26 cellular contexts compared by ENCODE assay signal in genomic region chr2:27925640-27926472, GRCh38. TPM values are rescaled to one million over a fixed set of nuclear protein-coding genes. Genes with fewer than 3 reads are reported as not detected.
A peak's percentile ranks its signal among the peaks of the same experiment; 100 is the strongest.
DNase-seq lines count a peak whose midpoint lies in the region; ATAC-seq and TF ChIP-seq lines count a peak whose summit lies in the region.
"Had no signal": no experiment of that assay in that cellular context is flagged by ENCODE, and none has a peak within 500 bp of the region (broad histone marks: within the 10 kb centered on the region; RNA-seq: fewer than 3 reads in every experiment).

No MANE protein-coding gene starts in this region.

- intact Hi-C loops in mammary epithelial cell (cut with micrococcal nuclease), result no loop called here

- no peaks in the 10 kb centered on the region for H4K20me1 ChIP-seq in mammary epithelial cell (ENCODE audit: insufficient read depth, low read length)
- H4K20me1 ChIP-seq in hepatocyte (ENCODE audit: insufficient read depth, poor library complexity, severe bottlenecking), result no peaks in the 10 kb centered on the region

- H3K9me3 Mint-ChIP-seq in activated T-cell treated with anti-CD3 and anti-CD28 coated beads, Interleukin-2, amount 50 U/mL, for 24 hours, result no peaks in the 10 kb centered on the region
- H3K9me3 Mint-ChIP-seq in activated T-cell treated with anti-CD3 and anti-CD28 coated beads, Interleukin-2, amount 50 U/mL, for 72 hours, result peaks cover 0 to 2% of the 10 kb centered on the region in 2 donors
- H3K9me3 Mint-ChIP-seq in activated T-helper 17 cell treated with anti-CD3 and anti-CD28 coated beads, Interleukin-2, amount 50 U/mL, for 72 hours, result no peaks in the 10 kb centered on the region
- H3K9me3 Mint-ChIP-seq in immature natural killer cell (no peaks in the 10 kb centered on the region), progenitor cell of endocrine pancreas (ENCODE audit: low read depth) (no peaks in the 10 kb centered on the region)
- H3K9me3 Mint-ChIP-seq: brain; stimulated activated naive CD8-positive, alpha-beta T cell treated with anti-CD3 and anti-CD28 coated beads, Interleukin-15, amount 100 ng/mL, for 72 hours had no signal

- dilution Hi-C loops in mammary epithelial cell (cut with HindIII; ENCODE audit: low sequenced_read_pairs), result no loop called here

- no peak for TF ChIP-seq CTCF in progenitor cell of endocrine pancreas (IDR thresholded peaks at IDR 0.05; ENCODE audit: unreplicated experiment)
- TF ChIP-seq CTCF in mammary epithelial cell (conservative IDR thresholded peaks at IDR 0.05 in 1 of 2, IDR thresholded peaks at IDR 0.05 in 1 of 2; ENCODE audit: extremely low read depth in 1 of 2, insufficient read depth in 1 of 2, low read depth in 1 of 2, low read length in 2 of 2), result no peak
- TF ChIP-seq CTCF in hepatocyte (IDR thresholded peaks at IDR 0.05; ENCODE audit: poor library complexity), result no peak

- peaks cover 19% of the 10 kb centered on the region for H3K4me1 Mint-ChIP-seq in activated T-cell treated with anti-CD3 and anti-CD28 coated beads, Interleukin-2, amount 50 U/mL, for 24 hours (ENCODE audit: low read depth)
- peaks cover 12% of the 10 kb centered on the region for H3K4me1 Mint-ChIP-seq in activated T-cell treated with anti-CD3 and anti-CD28 coated beads, Interleukin-2, amount 50 U/mL, for 72 hours (ENCODE audit: low read depth)
- H3K4me1 Mint-ChIP-seq in activated T-helper 17 cell treated with anti-CD3 and anti-CD28 coated beads, Interleukin-2, amount 50 U/mL, for 72 hours, result no peaks in the 10 kb centered on the region
- peaks cover 13 to 25% of the 10 kb centered on the region in 2 donors for H3K4me1 Mint-ChIP-seq in immature natural killer cell
- peaks cover 9% of the 10 kb centered on the region for H3K4me1 Mint-ChIP-seq in progenitor cell of endocrine pancreas (ENCODE audit: low read depth)
- H3K4me1 Mint-ChIP-seq: brain had no signal

- H3K4me2 ChIP-seq in mammary epithelial cell (ENCODE audit: insufficient read depth, low read depth, low read length) (no peak overlapping the region), hepatocyte (no peak overlapping the region)

- H3K4me3 ChIP-seq in mammary epithelial cell (replicated peaks in 1 of 3; ENCODE audit: insufficient read depth in 1 of 3, low read depth in 2 of 3, low read length in 3 of 3) (no peak overlapping the region), hepatocyte (no peak overlapping the region)
- H3K4me3 ChIP-seq: heart right ventricle, lung, Peyer's patch, prostate gland, thoracic aorta had no signal

- H3K27ac ChIP-seq in mammary epithelial cell (ENCODE audit: insufficient read depth, low read depth, low read length) (no peak overlapping the region), hepatocyte (no peak overlapping the region)
- H3K27ac ChIP-seq: heart right ventricle, neutrophil, Peyer's patch, prostate gland, thoracic aorta had no signal

- H3K9me3 ChIP-seq in mammary epithelial cell (replicated peaks; ENCODE audit: insufficient read depth, low read length), result no peaks in the 10 kb centered on the region
- H3K9me3 ChIP-seq in hepatocyte (ENCODE audit: low read depth), result no peaks in the 10 kb centered on the region
- H3K9me3 ChIP-seq: heart right ventricle, neutrophil, Peyer's patch, prostate gland, thoracic aorta had no signal

- WGBS in mammary epithelial cell (ENCODE audit: low coverage, missing lambda C conversion rate), result 100% methylated on average over 4 of the region's 4 CpGs
- 91% methylated on average over 4 of the region's 4 CpGs for WGBS in hepatocyte (ENCODE audit: low lambda C conversion rate, missing lambda C conversion rate)

- H3K4me1 ChIP-seq in mammary epithelial cell (ENCODE audit: insufficient read depth, low read length), result no peaks in the 10 kb centered on the region
- H3K4me1 ChIP-seq in hepatocyte (ENCODE audit: insufficient read depth), result peaks cover 12% of the 10 kb centered on the region
- H3K4me1 ChIP-seq: prostate gland had no signal

- peak overlapping the region; percentile 1 for H3K27ac Mint-ChIP-seq in activated T-cell treated with anti-CD3 and anti-CD28 coated beads, Interleukin-2, amount 50 U/mL, for 24 hours
- no peak overlapping the region for H3K27ac Mint-ChIP-seq in activated T-cell treated with anti-CD3 and anti-CD28 coated beads, Interleukin-2, amount 50 U/mL, for 72 hours
- peak overlapping the region; percentile 4 for H3K27ac Mint-ChIP-seq in activated T-helper 17 cell treated with anti-CD3 and anti-CD28 coated beads, Interleukin-2, amount 50 U/mL, for 72 hours
- H3K27ac Mint-ChIP-seq in immature natural killer cell (peak overlapping the region; percentile 9 to 87 (median 68)), progenitor cell of endocrine pancreas (peak overlapping the region; percentile 24)
- H3K27ac Mint-ChIP-seq: brain had no signal

- no TSS peak for BruUV-seq in mammary epithelial cell (replicated peaks; lab: Mats Ljungman, UMichigan)

- no peak for ATAC-seq in activated T-cell treated with anti-CD3 and anti-CD28 coated beads, Interleukin-2, amount 50 U/mL, for 72 hours (replicated peaks in 1 of 2)
- no peak for ATAC-seq in activated T-helper 17 cell treated with anti-CD3 and anti-CD28 coated beads, Interleukin-2, amount 50 U/mL, for 72 hours (replicated peaks)
- ATAC-seq in GM21723 (IDR thresholded peaks at IDR 0.05; ENCODE audit: unreplicated experiment), result no peak
- ATAC-seq: heart right ventricle; sciatic nerve; stimulated activated naive CD8-positive, alpha-beta T cell treated with anti-CD3 and anti-CD28 coated beads, Interleukin-15, amount 100 ng/mL, for 72 hours had no signal

- H3K79me2 ChIP-seq in mammary epithelial cell (ENCODE audit: insufficient read depth, low read length) (no peaks in the 10 kb centered on the region), hepatocyte (peaks cover 4% of the 10 kb centered on the region)

- no peak overlapping the region for H3K4me3 Mint-ChIP-seq in activated T-cell treated with anti-CD3 and anti-CD28 coated beads, Interleukin-2, amount 50 U/mL, for 24 hours
- H3K4me3 Mint-ChIP-seq in activated T-cell treated with anti-CD3 and anti-CD28 coated beads, Interleukin-2, amount 50 U/mL, for 72 hours, result no peak overlapping the region
- H3K4me3 Mint-ChIP-seq in activated T-helper 17 cell treated with anti-CD3 and anti-CD28 coated beads, Interleukin-2, amount 50 U/mL, for 72 hours, result no peak overlapping the region
- no peak overlapping the region for H3K4me3 Mint-ChIP-seq in immature natural killer cell
- H3K4me3 Mint-ChIP-seq in progenitor cell of endocrine pancreas (ENCODE audit: low read depth), result no peak overlapping the region
- H3K4me3 Mint-ChIP-seq: brain; stimulated activated naive CD8-positive, alpha-beta T cell treated with anti-CD3 and anti-CD28 coated beads, Interleukin-15, amount 100 ng/mL, for 72 hours had no signal

- no peaks in the 10 kb centered on the region for H3K36me3 ChIP-seq in mammary epithelial cell (ENCODE audit: insufficient read depth, low read length)
- no peaks in the 10 kb centered on the region for H3K36me3 ChIP-seq in hepatocyte (replicated peaks; ENCODE audit: insufficient read depth, low read depth)
- H3K36me3 ChIP-seq: Peyer's patch, prostate gland, thoracic aorta had no signal

- H3K36me3 Mint-ChIP-seq in activated T-cell treated with anti-CD3 and anti-CD28 coated beads, Interleukin-2, amount 50 U/mL, for 24 hours (ENCODE audit: low read depth), result peaks cover 32% of the 10 kb centered on the region
- peaks cover 11 to 14% of the 10 kb centered on the region in 2 donors for H3K36me3 Mint-ChIP-seq in activated T-cell treated with anti-CD3 and anti-CD28 coated beads, Interleukin-2, amount 50 U/mL, for 72 hours (ENCODE audit: insufficient read depth in 2 of 2)
- peaks cover 28% of the 10 kb centered on the region for H3K36me3 Mint-ChIP-seq in activated T-helper 17 cell treated with anti-CD3 and anti-CD28 coated beads, Interleukin-2, amount 50 U/mL, for 72 hours (ENCODE audit: low read depth)
- peaks cover 8 to 12% (median 10%) of the 10 kb centered on the region in 3 donors for H3K36me3 Mint-ChIP-seq in immature natural killer cell
- H3K36me3 Mint-ChIP-seq in progenitor cell of endocrine pancreas (ENCODE audit: insufficient read depth), result peaks cover 6% of the 10 kb centered on the region

- DNase-seq in activated T-cell treated with anti-CD3 and anti-CD28 coated beads, Interleukin-2, amount 50 U/mL, for 24 hours, result no peak
- no peak for DNase-seq in activated T-cell treated with anti-CD3 and anti-CD28 coated beads, Interleukin-2, amount 50 U/mL, for 72 hours
- no peak for DNase-seq in immature natural killer cell
- DNase-seq in progenitor cell of endocrine pancreas (ENCODE audit: low spot score, unreplicated experiment), result no peak
- DNase-seq in mammary epithelial cell, result no peak
- DNase-seq in hepatocyte (ENCODE audit: low spot score), result no peak
- DNase-seq: activated CD4-positive, alpha-beta T cell treated with anti-CD3 and anti-CD28 coated beads for 48 hours; activated naive CD4-positive, alpha-beta T cell treated with Interleukin-2 at 50 U/mL for 16 hours; activated T-cell treated with anti-CD3 and anti-CD28 coated beads, Interleukin-2, amount 50 U/mL, for 1 hour; heart right ventricle; MV-4-11; NCI-H2107; NCI-H446; NCI-H748 treated with DMSO at 0.1 percent for 48 hours; Peyer's patch; SHP77 treated with DMSO at 0.1 percent for 48 hours; stimulated activated CD8-positive, alpha-beta memory T cell treated with anti-CD3 and anti-CD28 coated beads, Interleukin-4, amount 100 ng/mL, for 48 hours; stimulated activated naive CD8-positive, alpha-beta T cell treated with anti-CD3 and anti-CD28 coated beads, Interleukin-15, amount 100 ng/mL, for 72 hours had no signal

- no peaks in the 10 kb centered on the region for H3K9me2 ChIP-seq in hepatocyte (replicated peaks; ENCODE audit: insufficient read depth)

- H2AFZ ChIP-seq in mammary epithelial cell (ENCODE audit: low read depth, low read length), result no peak overlapping the region
- no peak overlapping the region for H2AFZ ChIP-seq in hepatocyte

- in situ Hi-C loops in mammary epithelial cell (cut with MboI; ENCODE audit: low sequenced_read_pairs in 2 of 2), result no loop called here

- H3K27me3 ChIP-seq in mammary epithelial cell (ENCODE audit: insufficient read depth, low read length) (no peaks in the 10 kb centered on the region), hepatocyte (no peaks in the 10 kb centered on the region)
- H3K27me3 ChIP-seq: heart right ventricle, neutrophil, Peyer's patch had no signal

- CTCF ChIA-PET in mammary epithelial cell (lab: Charles Lee; ENCODE audit: low non-redundant PET), result no interaction called here

- no peaks in the 10 kb centered on the region for H3K27me3 Mint-ChIP-seq in activated T-cell treated with anti-CD3 and anti-CD28 coated beads, Interleukin-2, amount 50 U/mL, for 24 hours
- no peaks in the 10 kb centered on the region for H3K27me3 Mint-ChIP-seq in activated T-cell treated with anti-CD3 and anti-CD28 coated beads, Interleukin-2, amount 50 U/mL, for 72 hours (ENCODE audit: low read depth)
- H3K27me3 Mint-ChIP-seq in activated T-helper 17 cell treated with anti-CD3 and anti-CD28 coated beads, Interleukin-2, amount 50 U/mL, for 72 hours, result no peaks in the 10 kb centered on the region
- H3K27me3 Mint-ChIP-seq in immature natural killer cell (ENCODE audit: low read depth in 3 of 3) (no peaks in the 10 kb centered on the region), progenitor cell of endocrine pancreas (no peaks in the 10 kb centered on the region)
- H3K27me3 Mint-ChIP-seq: brain; stimulated activated naive CD8-positive, alpha-beta T cell treated with anti-CD3 and anti-CD28 coated beads, Interleukin-15, amount 100 ng/mL, for 72 hours had no signal

- no peak overlapping the region for H3K9ac ChIP-seq in mammary epithelial cell (ENCODE audit: insufficient read depth, low read length)

RNA-seq across cellular contexts. Expression of gene BABAM2, which starts 35.3 kb away (rescaled TPM):
- total RNA-seq in activated T-cell treated with anti-CD3 and anti-CD28 coated beads, Interleukin-2, amount 50 U/mL, for 72 hours, result 10 to 100 TPM; 96.6 to 97.2 TPM
- 10 to 100 TPM; 87.0 to 88.6 TPM for total RNA-seq in activated T-helper 17 cell treated with anti-CD3 and anti-CD28 coated beads, Interleukin-2, amount 50 U/mL, for 72 hours
- polyA plus RNA-seq in immature natural killer cell (10 to 100 TPM; 52.4 to 89.2 (median 74.1) TPM), mammary epithelial cell (21.8 TPM), hepatocyte (43.6 and 49.4 TPM in 2 replicates)
- total RNA-seq in progenitor cell of endocrine pancreas (37.1 and 37.6 TPM in 2 replicates), mammary epithelial cell (10 to 100 TPM; 27.9 to 35.0 TPM), hepatocyte (28.8 and 30.8 TPM in 2 replicates)
- 31.3 TPM for polyA minus RNA-seq in mammary epithelial cell

RNA-seq across cellular contexts. Expression of gene RBKS, which starts 35.7 kb away (rescaled TPM):
- 10 to 100 TPM in 1 of 2 donors, 1 to 10 TPM in 1; 5.8 to 11.5 TPM for total RNA-seq in activated T-cell treated with anti-CD3 and anti-CD28 coated beads, Interleukin-2, amount 50 U/mL, for 72 hours
- total RNA-seq in activated T-helper 17 cell treated with anti-CD3 and anti-CD28 coated beads, Interleukin-2, amount 50 U/mL, for 72 hours, result 10 to 100 TPM in 1 of 2 donors, 1 to 10 TPM in 1; 7.7 to 10.0 TPM
- polyA plus RNA-seq in immature natural killer cell (1 to 10 TPM; 1.3 to 3.4 (median 2.9) TPM), mammary epithelial cell (1.9 TPM), hepatocyte (6.0 and 7.2 TPM in 2 replicates)
- total RNA-seq in progenitor cell of endocrine pancreas (5.0 and 5.4 TPM in 2 replicates), mammary epithelial cell (1 to 10 TPM; 1.1 to 3.8 TPM), hepatocyte (5.5 and 6.7 TPM in 2 replicates)
- not detected for polyA minus RNA-seq in mammary epithelial cell
